In genomic region chr13:94339116-94339687, GRCh38 we compare ENCODE assay signal across 28 cellular contexts.
"Had no signal": no experiment of that assay in that cellular context is flagged by ENCODE, and none has a peak within 500 bp of the region (broad histone marks: within the 10 kb centered on the region; RNA-seq: fewer than 3 reads in every experiment).

No MANE protein-coding gene starts in this region.

- H3K36me3 ChIP-seq: adrenal gland, brain microvascular endothelial cell, colonic mucosa, gastroesophageal sphincter, heart right ventricle had no signal

- H3K27me3 ChIP-seq: adrenal gland, brain microvascular endothelial cell, colonic mucosa, gastroesophageal sphincter had no signal

- ATAC-seq: activated CD4-positive, alpha-beta T cell treated with anti-CD3 and anti-CD28 coated beads for 36 hours; activated CD8-positive, alpha-beta memory T cell treated with anti-CD3 and anti-CD28 coated beads, Interleukin-2, amount 10 ng/mL, durations not matched to agents 7 days and 5 days; activated CD8-positive, alpha-beta T cell treated with anti-CD3 and anti-CD28 coated beads, Interleukin-2, amount 10 ng/mL, durations not matched to agents 7 days and 5 days; activated naive CD8-positive, alpha-beta T cell treated with anti-CD3 and anti-CD28 coated beads, Interleukin-2, amount 50 U/mL, for 24 hours; esophagus mucosa; gastroesophageal sphincter; heart right ventricle had no signal

- DNase-seq: activated CD4-positive, alpha-beta memory T cell treated with anti-CD3 and anti-CD28 coated beads for 36 hours; activated CD4-positive, alpha-beta T cell treated with anti-CD3 and anti-CD28 coated beads for 36 hours; activated CD4-positive, alpha-beta T cell treated with anti-CD3 and anti-CD28 coated beads, Interleukin-2, amount 10 ng/mL, durations not matched to agents 24 days and 14 days; activated CD4-positive, CD25-positive, alpha-beta regulatory T cell; activated CD4-positive, CD25-positive, alpha-beta regulatory T cell treated with anti-CD3 and anti-CD28 coated beads, Interleukin-2, amount 50 U/mL, for 72 hours; activated CD8-positive, alpha-beta memory T cell treated with anti-CD3 and anti-CD28 coated beads, Interleukin-2, amount 10 ng/mL, durations not matched to agents 7 days and 5 days; activated CD8-positive, alpha-beta memory T cell treated with anti-CD3 and anti-CD28 coated beads, Interleukin-2, amount 50 U/mL, for 4 hours; activated CD8-positive, alpha-beta T cell treated with anti-CD3 and anti-CD28 coated beads, Interleukin-2, amount 10 ng/mL, durations not matched to agents 7 days and 5 days; activated effector memory CD4-positive, alpha-beta T cell treated with anti-CD3 and anti-CD28 coated beads, Interleukin-2, amount 50 U/mL, for 16 hours; activated naive CD4-positive, alpha-beta T cell treated with anti-CD3 and anti-CD28 coated beads for 36 hours; activated naive CD8-positive, alpha-beta T cell treated with anti-CD3 and anti-CD28 coated beads for 36 hours; activated naive CD8-positive, alpha-beta T cell treated with anti-CD3 and anti-CD28 coated beads, Interleukin-2, amount 50 U/mL, for 24 hours; activated T-cell treated with anti-CD3 and anti-CD28 coated beads, Interleukin-2, amount 50 U/mL, for 1 hour; activated T-cell treated with anti-CD3 and anti-CD28 coated beads, Interleukin-2, amount 50 U/mL, for 48 hours; adrenal gland; brain microvascular endothelial cell; caudate nucleus; colonic mucosa; effector CD8-positive, alpha-beta T cell; foreskin melanocyte; heart right ventricle; T-helper 2 cell had no signal

- H3K4me3 ChIP-seq: adrenal gland, colonic mucosa, gastroesophageal sphincter, heart right ventricle had no signal

- H3K9me3 ChIP-seq: adrenal gland, colonic mucosa, gastroesophageal sphincter, heart right ventricle had no signal

- H3K27ac ChIP-seq: adrenal gland, brain microvascular endothelial cell, colonic mucosa, gastroesophageal sphincter, heart right ventricle had no signal

- H3K4me1 ChIP-seq: colonic mucosa had no signal

- FAIRE-seq: astrocyte, bronchial epithelial cell, endometrium, endothelial cell of umbilical vein had no signal
